Comparison of ENCODE assay signal across 37 cellular contexts in the genomic region with DNA sequence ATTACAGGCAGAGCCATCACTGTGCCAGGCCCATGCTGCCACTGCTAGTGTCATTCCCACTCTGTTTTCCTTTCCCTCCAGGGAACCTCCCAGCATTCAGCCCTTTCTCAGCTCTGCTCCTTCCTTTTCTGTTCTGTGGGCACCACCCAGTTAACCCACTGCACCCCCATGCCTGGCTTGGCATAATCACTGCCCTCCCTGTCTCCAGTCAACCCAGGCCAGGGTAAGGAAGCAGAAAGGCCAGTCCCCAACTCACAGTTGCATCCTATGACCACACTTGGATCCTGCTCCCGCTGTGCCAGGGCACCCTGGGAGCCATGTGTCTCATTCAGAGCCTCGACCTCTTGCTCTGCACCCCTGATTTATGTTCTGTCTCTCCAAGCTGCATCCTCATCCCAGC. TPM values are rescaled to one million over a fixed set of nuclear protein-coding genes. Genes with fewer than 3 reads are reported as not detected.
"Had no signal": no experiment of that assay in that cellular context is flagged by ENCODE, and none has a peak within 500 bp of the region (broad histone marks: within the 10 kb centered on the region; RNA-seq: fewer than 3 reads in every experiment).

No MANE protein-coding gene starts in this region.

- H3K27me3 ChIP-seq: adrenal gland, body of pancreas, dorsolateral prefrontal cortex had no signal

- H3K27ac Mint-ChIP-seq: activated CD4-positive, alpha-beta memory T cell treated with anti-CD3 and anti-CD28 coated beads, Interleukin-2, amount 10 ng/mL, durations not matched to agents 7 days and 5 days; activated CD4-positive, alpha-beta T cell treated with anti-CD3 and anti-CD28 coated beads for 36 hours; activated CD4-positive, alpha-beta T cell treated with anti-CD3 and anti-CD28 coated beads, Interleukin-2, amount 10 ng/mL, durations not matched to agents 24 days and 14 days; activated CD8-positive, alpha-beta memory T cell treated with anti-CD3 and anti-CD28 coated beads, Interleukin-2, amount 10 ng/mL, durations not matched to agents 7 days and 5 days; activated naive CD4-positive, alpha-beta T cell treated with anti-CD3 and anti-CD28 coated beads for 36 hours; activated naive CD4-positive, alpha-beta T cell treated with anti-CD3 and anti-CD28 coated beads, Interleukin-2, amount 50 U/mL, for 24 hours; activated naive CD8-positive, alpha-beta T cell treated with anti-CD3 and anti-CD28 coated beads for 36 hours; activated naive CD8-positive, alpha-beta T cell treated with anti-CD3 and anti-CD28 coated beads, Interleukin-2, amount 50 U/mL, for 24 hours; activated T-helper 1 cell treated with anti-CD3 and anti-CD28 coated beads, Interleukin-12 subunit alpha, Interleukin-12 subunit beta, Interleukin-2, Interleukin-4 antibody, amounts not matched to agents 30 ng/mL and 10 ng/mL and 1 ng/mL, durations not matched to agents 14 hours and 24 hours and 36 hours; activated T-helper 2 cell treated with anti-CD3 and anti-CD28 coated beads, Interferon-gamma antibody, Interleukin-2, Interleukin-4, amounts not matched to agents 10 μg/mL and 5 μg/mL and 100 μg/mL, durations not matched to agents 14 hours and 24 hours and 36 hours; dendritic cell treated with granulocyte-macrophage colony-stimulating factor and Interleukin-4, amounts not matched to agents 40 ng/mL and 50 ng/mL, for 4 days; endodermal cell had no signal

- H3K4me3 Mint-ChIP-seq: activated CD4-positive, alpha-beta memory T cell treated with anti-CD3 and anti-CD28 coated beads, Interleukin-2, amount 10 ng/mL, durations not matched to agents 7 days and 5 days; activated CD4-positive, alpha-beta T cell treated with anti-CD3 and anti-CD28 coated beads for 36 hours; activated CD4-positive, alpha-beta T cell treated with anti-CD3 and anti-CD28 coated beads, Interleukin-2, amount 10 ng/mL, durations not matched to agents 24 days and 14 days; activated CD8-positive, alpha-beta memory T cell treated with anti-CD3 and anti-CD28 coated beads, Interleukin-2, amount 10 ng/mL, durations not matched to agents 7 days and 5 days; activated naive CD4-positive, alpha-beta T cell treated with anti-CD3 and anti-CD28 coated beads for 36 hours; activated naive CD4-positive, alpha-beta T cell treated with anti-CD3 and anti-CD28 coated beads, Interleukin-2, amount 50 U/mL, for 24 hours; activated naive CD8-positive, alpha-beta T cell treated with anti-CD3 and anti-CD28 coated beads for 36 hours; activated naive CD8-positive, alpha-beta T cell treated with anti-CD3 and anti-CD28 coated beads, Interleukin-2, amount 50 U/mL, for 24 hours; activated T-helper 1 cell treated with anti-CD3 and anti-CD28 coated beads, Interleukin-12 subunit alpha, Interleukin-12 subunit beta, Interleukin-2, Interleukin-4 antibody, amounts not matched to agents 30 ng/mL and 10 ng/mL and 1 ng/mL, durations not matched to agents 14 hours and 24 hours and 36 hours; central memory CD8-positive, alpha-beta T cell; dendritic cell treated with granulocyte-macrophage colony-stimulating factor and Interleukin-4, amounts not matched to agents 40 ng/mL and 50 ng/mL, for 4 days; endodermal cell had no signal

- H3K4me3 ChIP-seq: adrenal gland, body of pancreas, breast epithelium, cardiac muscle cell, coronary artery, dorsolateral prefrontal cortex, esophagus squamous epithelium, gastroesophageal sphincter had no signal

- H3K9me3 Mint-ChIP-seq: activated CD4-positive, alpha-beta memory T cell treated with anti-CD3 and anti-CD28 coated beads, Interleukin-2, amount 10 ng/mL, durations not matched to agents 7 days and 5 days; activated CD4-positive, alpha-beta T cell treated with anti-CD3 and anti-CD28 coated beads, Interleukin-2, amount 10 ng/mL, durations not matched to agents 24 days and 14 days; activated naive CD4-positive, alpha-beta T cell treated with anti-CD3 and anti-CD28 coated beads for 36 hours; activated naive CD4-positive, alpha-beta T cell treated with anti-CD3 and anti-CD28 coated beads, Interleukin-2, amount 50 U/mL, for 24 hours; activated naive CD8-positive, alpha-beta T cell treated with anti-CD3 and anti-CD28 coated beads for 36 hours; activated naive CD8-positive, alpha-beta T cell treated with anti-CD3 and anti-CD28 coated beads, Interleukin-2, amount 50 U/mL, for 24 hours; activated T-helper 1 cell treated with anti-CD3 and anti-CD28 coated beads, Interleukin-12 subunit alpha, Interleukin-12 subunit beta, Interleukin-2, Interleukin-4 antibody, amounts not matched to agents 30 ng/mL and 10 ng/mL and 1 ng/mL, durations not matched to agents 14 hours and 24 hours and 36 hours; activated T-helper 2 cell treated with anti-CD3 and anti-CD28 coated beads, Interferon-gamma antibody, Interleukin-2, Interleukin-4, amounts not matched to agents 10 μg/mL and 5 μg/mL and 100 μg/mL, durations not matched to agents 14 hours and 24 hours and 36 hours; central memory CD8-positive, alpha-beta T cell; dendritic cell treated with granulocyte-macrophage colony-stimulating factor and Interleukin-4, amounts not matched to agents 40 ng/mL and 50 ng/mL, for 4 days; endodermal cell had no signal

- H3K4me1 Mint-ChIP-seq: activated CD4-positive, alpha-beta memory T cell treated with anti-CD3 and anti-CD28 coated beads, Interleukin-2, amount 10 ng/mL, durations not matched to agents 7 days and 5 days; activated CD4-positive, alpha-beta T cell treated with anti-CD3 and anti-CD28 coated beads for 36 hours; activated CD4-positive, alpha-beta T cell treated with anti-CD3 and anti-CD28 coated beads, Interleukin-2, amount 10 ng/mL, durations not matched to agents 24 days and 14 days; activated CD8-positive, alpha-beta memory T cell treated with anti-CD3 and anti-CD28 coated beads, Interleukin-2, amount 10 ng/mL, durations not matched to agents 7 days and 5 days; activated naive CD4-positive, alpha-beta T cell treated with anti-CD3 and anti-CD28 coated beads, Interleukin-2, amount 50 U/mL, for 24 hours; activated naive CD8-positive, alpha-beta T cell treated with anti-CD3 and anti-CD28 coated beads for 36 hours; activated naive CD8-positive, alpha-beta T cell treated with anti-CD3 and anti-CD28 coated beads, Interleukin-2, amount 50 U/mL, for 24 hours; central memory CD8-positive, alpha-beta T cell; endodermal cell had no signal

- H3K36me3 ChIP-seq: adrenal gland, breast epithelium, cardiac muscle cell, esophagus squamous epithelium, gastroesophageal sphincter had no signal

- DNase-seq: activated CD4-positive, alpha-beta memory T cell treated with anti-CD3 and anti-CD28 coated beads, Interleukin-2, amount 10 ng/mL, durations not matched to agents 7 days and 5 days; activated CD4-positive, alpha-beta T cell treated with anti-CD3 and anti-CD28 coated beads for 36 hours; activated CD4-positive, alpha-beta T cell treated with anti-CD3 and anti-CD28 coated beads, Interleukin-2, amount 10 ng/mL, durations not matched to agents 24 days and 14 days; activated CD4-positive, alpha-beta T cell treated with anti-CD3 and anti-CD28 coated beads, Interleukin-2, amount 50 U/mL, for 4 hours; activated CD4-positive, CD25-positive, alpha-beta regulatory T cell; activated CD4-positive, CD25-positive, alpha-beta regulatory T cell treated with anti-CD3 and anti-CD28 coated beads, Interleukin-2, amount 50 U/mL, for 72 hours; activated CD8-positive, alpha-beta memory T cell treated with anti-CD3 and anti-CD28 coated beads, Interleukin-2, amount 10 ng/mL, durations not matched to agents 7 days and 5 days; activated CD8-positive, alpha-beta memory T cell treated with anti-CD3 and anti-CD28 coated beads, Interleukin-2, amount 50 U/mL, for 4 hours; activated effector memory CD4-positive, alpha-beta T cell treated with anti-CD3 and anti-CD28 coated beads, Interleukin-2, amount 50 U/mL, for 16 hours; activated naive CD4-positive, alpha-beta T cell treated with anti-CD3 and anti-CD28 coated beads for 36 hours; activated naive CD8-positive, alpha-beta T cell treated with anti-CD3 and anti-CD28 coated beads for 36 hours; activated naive CD8-positive, alpha-beta T cell treated with anti-CD3 and anti-CD28 coated beads, Interleukin-2, amount 50 U/mL, for 24 hours; activated T-cell treated with anti-CD3 and anti-CD28 coated beads, Interleukin-2, amount 50 U/mL, for 1 hour; activated T-cell treated with anti-CD3 and anti-CD28 coated beads, Interleukin-2, amount 50 U/mL, for 48 hours; adrenal gland; amygdala; aorta; body of pancreas; dorsolateral prefrontal cortex; effector memory CD4-positive, alpha-beta T cell; endodermal cell; erythroblast; esophagus squamous epithelium; foreskin melanocyte; T-helper 2 cell had no signal

- H3K36me3 Mint-ChIP-seq: activated CD8-positive, alpha-beta memory T cell treated with anti-CD3 and anti-CD28 coated beads, Interleukin-2, amount 10 ng/mL, durations not matched to agents 7 days and 5 days; activated naive CD4-positive, alpha-beta T cell treated with anti-CD3 and anti-CD28 coated beads, Interleukin-2, amount 50 U/mL, for 24 hours; activated naive CD8-positive, alpha-beta T cell treated with anti-CD3 and anti-CD28 coated beads for 36 hours had no signal

- H3K9me3 ChIP-seq: adrenal gland, body of pancreas, breast epithelium, esophagus squamous epithelium, gastroesophageal sphincter had no signal

- ATAC-seq: activated CD4-positive, alpha-beta T cell treated with anti-CD3 and anti-CD28 coated beads for 36 hours; activated CD8-positive, alpha-beta memory T cell treated with anti-CD3 and anti-CD28 coated beads, Interleukin-2, amount 10 ng/mL, durations not matched to agents 7 days and 5 days; activated naive CD8-positive, alpha-beta T cell treated with anti-CD3 and anti-CD28 coated beads, Interleukin-2, amount 50 U/mL, for 24 hours; body of pancreas; gastroesophageal sphincter had no signal

- H3K27ac ChIP-seq: adrenal gland, body of pancreas, breast epithelium, cardiac muscle cell, coronary artery, esophagus squamous epithelium, gastroesophageal sphincter had no signal

- H3K4me1 ChIP-seq: adrenal gland, body of pancreas, breast epithelium, esophagus squamous epithelium, gastroesophageal sphincter had no signal

RNA-seq across cellular contexts. Expression of a gene that starts 32.2 kb away (rescaled TPM):
- total RNA-seq: activated CD4-positive, alpha-beta memory T cell treated with anti-CD3 and anti-CD28 coated beads, Interleukin-2, amount 10 ng/mL, durations not matched to agents 7 days and 5 days; activated CD4-positive, alpha-beta T cell treated with anti-CD3 and anti-CD28 coated beads, Interleukin-2, amount 10 ng/mL, durations not matched to agents 24 days and 14 days; activated CD8-positive, alpha-beta memory T cell treated with anti-CD3 and anti-CD28 coated beads for 36 hours; activated CD8-positive, alpha-beta memory T cell treated with anti-CD3 and anti-CD28 coated beads, Interleukin-2, amount 10 ng/mL, durations not matched to agents 7 days and 5 days; activated naive CD8-positive, alpha-beta T cell treated with anti-CD3 and anti-CD28 coated beads for 36 hours; activated T-helper 2 cell treated with anti-CD3 and anti-CD28 coated beads, Interferon-gamma antibody, Interleukin-2, Interleukin-4, amounts not matched to agents 10 μg/mL and 5 μg/mL and 100 μg/mL, durations not matched to agents 14 hours and 24 hours and 36 hours; aorta; body of pancreas; breast epithelium; esophagus squamous epithelium; fibroblast of lung; fibroblast of villous mesenchyme had no signal
